13 cellular contexts compared by ENCODE assay signal in the genomic region with DNA sequence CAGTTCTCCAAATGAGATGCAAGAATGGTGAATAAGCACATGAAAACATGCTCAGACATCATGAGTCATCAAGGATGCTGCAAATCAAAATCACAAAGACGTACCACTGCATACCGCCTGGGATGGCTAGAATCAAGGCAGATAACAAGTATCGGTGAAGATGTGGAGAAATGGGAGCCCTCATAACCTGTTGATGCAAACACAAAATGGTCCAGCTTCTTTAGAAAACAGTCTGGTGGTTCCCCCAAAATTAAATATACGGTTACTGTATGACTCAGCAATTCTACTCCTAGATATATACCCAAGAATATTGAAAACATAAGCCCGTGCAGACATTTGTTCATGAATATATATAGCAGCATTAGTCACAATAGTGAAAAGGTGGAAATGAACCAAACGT.
A peak's percentile ranks its signal among the peaks of the same experiment; 100 is the strongest.
DNase-seq lines count a peak whose midpoint lies in the region; ATAC-seq and TF ChIP-seq lines count a peak whose summit lies in the region.
"Had no signal": no experiment of that assay in that cellular context is flagged by ENCODE, and none has a peak within 500 bp of the region (broad histone marks: within the 10 kb centered on the region; RNA-seq: fewer than 3 reads in every experiment).

No MANE protein-coding gene starts in this region.

- H3K4me1 ChIP-seq in effector memory CD4-positive, alpha-beta T cell (ENCODE audit: control insufficient read depth, insufficient read depth, low read length, poor library complexity, severe bottlenecking), result no peaks in the 10 kb centered on the region

- no peaks in the 10 kb centered on the region for H3K36me3 ChIP-seq in effector memory CD4-positive, alpha-beta T cell (ENCODE audit: control insufficient read depth, insufficient read depth, low read length)

- DNase-seq in epithelial cell of esophagus (ENCODE audit: low read depth) (peak; percentile 5), NCI-H2171 treated with DMSO at 0.1 percent for 48 hours (lab: John Stamatoyannopoulos, UW) (no peak), LoVo (ENCODE audit: low spot score) (no peak)
- DNase-seq in effector memory CD4-positive, alpha-beta T cell, result no peak
- DNase-seq: NCI-H510A; SHP77 treated with DMSO at 0.1 percent for 48 hours; stimulated activated CD4-positive, alpha-beta T cell treated with anti-CD3 and anti-CD28 coated beads, Interleukin-4, amount 100 ng/mL, for 4 hours had no signal

- TF ChIP-seq CTCF in epithelial cell of esophagus (IDR thresholded peaks at IDR 0.05; ENCODE audit: insufficient read depth, low read depth, low read length, missing control alignments), result no peak

- no peaks in the 10 kb centered on the region for H3K9me3 ChIP-seq in effector memory CD4-positive, alpha-beta T cell (ENCODE audit: control insufficient read depth, low read length)

- H3K27ac ChIP-seq in effector memory CD4-positive, alpha-beta T cell (ENCODE audit: insufficient read depth, low read length, poor library complexity, severe bottlenecking), result no peak overlapping the region
- H3K27ac ChIP-seq: HL-60, VCaP had no signal

- H3K4me3 ChIP-seq in epithelial cell of esophagus (ENCODE audit: low read length), result no peak overlapping the region
- H3K4me3 ChIP-seq in effector memory CD4-positive, alpha-beta T cell (ENCODE audit: insufficient read depth, low read depth, low read length, poor library complexity, severe bottlenecking), result no peak overlapping the region

- no peaks in the 10 kb centered on the region for H3K27me3 ChIP-seq in effector memory CD4-positive, alpha-beta T cell (replicated peaks; ENCODE audit: control insufficient read depth, insufficient read depth, low read length, poor library complexity, severe bottlenecking)

- ATAC-seq in GM18868 (IDR thresholded peaks at IDR 0.05; ENCODE audit: unreplicated experiment) (peak; percentile 75), GM21619 (IDR thresholded peaks at IDR 0.05; ENCODE audit: unreplicated experiment) (peak; percentile 57), HG03442 (IDR thresholded peaks at IDR 0.05; ENCODE audit: unreplicated experiment) (peak; percentile 73), GM18498 (IDR thresholded peaks at IDR 0.05; ENCODE audit: unreplicated experiment) (no peak)
